In the genomic region with DNA sequence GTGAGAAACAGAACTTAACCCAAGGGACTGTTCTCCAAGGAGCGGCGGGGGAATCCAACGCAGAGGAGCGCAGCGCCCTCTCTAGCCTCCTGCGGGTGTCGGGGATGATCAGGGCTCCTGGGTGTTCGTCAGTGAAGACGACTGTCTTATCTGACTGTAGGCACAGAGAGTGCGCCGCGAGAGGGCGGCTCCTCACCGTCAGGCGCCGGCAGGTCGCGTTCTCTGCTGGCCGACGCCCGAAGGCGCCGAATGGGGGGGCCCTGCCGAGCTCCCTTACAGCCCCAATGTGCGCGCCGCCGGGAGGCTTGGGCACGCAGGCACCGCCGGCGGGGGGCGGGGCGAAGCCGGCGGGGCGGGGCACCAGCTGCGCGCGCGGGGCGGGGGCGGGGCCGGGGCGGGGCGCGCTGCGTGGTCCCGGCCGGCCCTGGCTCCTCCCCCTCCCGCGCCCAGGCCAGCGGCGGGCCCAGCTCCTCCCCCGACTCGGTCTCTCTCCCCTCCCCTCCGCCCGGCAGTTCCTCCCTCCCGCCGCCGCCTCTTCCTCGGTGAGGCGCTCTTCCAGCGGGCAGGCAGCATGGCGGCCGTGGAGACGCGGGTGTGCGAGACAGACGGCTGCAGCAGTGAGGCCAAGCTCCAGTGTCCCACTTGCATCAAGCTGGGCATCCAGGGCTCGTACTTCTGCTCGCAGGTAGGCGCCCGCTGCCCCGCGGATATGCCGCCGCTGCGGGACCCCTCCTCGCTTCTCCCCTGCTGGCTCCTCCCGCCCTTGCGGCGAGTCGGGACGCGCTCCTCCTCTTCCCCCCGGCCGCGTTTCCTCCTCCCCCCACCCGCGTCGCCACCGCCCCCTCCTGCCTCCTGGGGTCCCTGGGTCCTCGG, we compare ENCODE assay signal across 8 cellular contexts. TPM values are rescaled to one million over a fixed set of nuclear protein-coding genes. Genes with fewer than 3 reads are reported as not detected.
DNase-seq lines count a peak whose midpoint lies in the region; ATAC-seq lines count a peak whose summit lies in the region.

A gene (plus strand): TSS at position 539 of the 873 bp plus-strand sequence. CDS start 33 bp downstream, at position 572.

- peak; percentile 92 for ATAC-seq in GM21529 (IDR thresholded peaks at IDR 0.05; ENCODE audit: unreplicated experiment)

- peaks cover 2% of the 10 kb centered on the region for H3K36me3 Mint-ChIP-seq in IgD-negative memory B cell

- peak within 1 kb of the TSS; percentile 96 to 98 (median 97) for H3K27ac Mint-ChIP-seq in IgD-negative memory B cell

- DNase-seq in DMS153 (lab: John Stamatoyannopoulos, UW) (peak; percentile 96), OCI-M1 (lab: John Stamatoyannopoulos, UW) (peak; percentile 98), activated T-cell treated with anti-CD3 and anti-CD28 coated beads for 4 hours (peak; percentile 90), epithelial cell of prostate (ENCODE audit: low read depth, low spot score) (peak; percentile 89), mucosa of gallbladder (ENCODE audit: low spot score) (peak; percentile 96)
- peak; percentile 81 to 92 for DNase-seq in stimulated activated CD8-positive, alpha-beta memory T cell treated with anti-CD3 and anti-CD28 coated beads, Interleukin-4, amount 100 ng/mL, for 4 hours (ENCODE audit: low read depth in 2 of 2, low spot score in 1 of 2)

- peak within 1 kb of the TSS; percentile 87 for H3K27ac ChIP-seq in epithelial cell of prostate

- peak within 1 kb of the TSS; percentile 88 to 96 (median 94) for H3K4me3 Mint-ChIP-seq in IgD-negative memory B cell

- no peaks in the 10 kb centered on the region for H3K27me3 Mint-ChIP-seq in IgD-negative memory B cell

- peaks cover 18 to 34% (median 25%) of the 10 kb centered on the region in 3 donors for H3K4me1 Mint-ChIP-seq in IgD-negative memory B cell

- no peaks in the 10 kb centered on the region for H3K9me3 Mint-ChIP-seq in IgD-negative memory B cell

RNA-seq across cellular contexts. Expression of the gene that starts here (rescaled TPM):
- 27.1 TPM for polyA plus RNA-seq in IgD-negative memory B cell
- 39.7 TPM for total RNA-seq in mucosa of gallbladder

Comparison
In these comparisons a context has a peak if more than half of its experiments do, and no peak if none do; other contexts are left out.
1. Peak in every context shown above with its lines: DNase-seq, ATAC-seq and H3K27ac ChIP-seq.